In the genomic region with DNA sequence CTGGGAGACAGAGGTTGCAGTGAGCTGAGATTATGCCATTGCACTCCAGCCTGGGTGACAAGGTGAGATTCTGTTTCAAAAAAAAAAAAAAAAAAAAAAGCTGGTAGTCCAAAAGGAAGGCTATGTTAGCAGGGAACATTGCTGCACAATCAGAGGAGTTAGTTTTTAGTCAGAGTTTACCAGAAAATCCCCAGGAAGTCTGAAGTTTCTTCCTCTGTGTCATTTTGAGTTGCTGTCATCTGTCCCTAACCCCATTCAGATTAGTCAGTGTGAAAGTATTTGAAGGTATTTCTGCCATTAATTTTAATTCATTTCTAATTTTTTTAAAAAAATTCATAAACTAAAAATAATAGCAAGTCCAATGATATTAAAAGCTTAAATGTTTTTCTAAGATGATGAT, we compare ENCODE assay signal across 20 cellular contexts. TPM values are rescaled to one million over a fixed set of nuclear protein-coding genes. Genes with fewer than 3 reads are reported as not detected.
DNase-seq lines count a peak whose midpoint lies in the region; ATAC-seq and TF ChIP-seq lines count a peak whose summit lies in the region.
"Had no signal": no experiment of that assay in that cellular context is flagged by ENCODE, and none has a peak within 500 bp of the region (broad histone marks: within the 10 kb centered on the region; RNA-seq: fewer than 3 reads in every experiment).

No MANE protein-coding gene starts in this region.

- no peaks in the 10 kb centered on the region for H3K9me3 ChIP-seq in transverse colon
- H3K9me3 ChIP-seq: right atrium auricular region, upper lobe of right lung had no signal

- in situ Hi-C loops in transverse colon (cut with MboI; ENCODE audit: low pct_ligation_motif_present in 1 of 4, low pct_unique_long_range_greater_than_20kb in 1 of 4, low sequenced_read_pairs in 3 of 4): no loop called here

- no peaks in the 10 kb centered on the region for H3K36me3 ChIP-seq in transverse colon
- H3K36me3 ChIP-seq: right atrium auricular region, upper lobe of right lung had no signal

- H3K27ac ChIP-seq in transverse colon: no peak overlapping the region
- H3K27ac ChIP-seq: C4-2B, hepatocyte, PC-9, right atrium auricular region, upper lobe of right lung had no signal

- no peak for TF ChIP-seq EP300 in transverse colon (IDR thresholded peaks at IDR 0.05; ENCODE audit: low read depth)

- no peaks in the 10 kb centered on the region for H3K27me3 ChIP-seq in transverse colon
- H3K27me3 ChIP-seq: hepatocyte, right atrium auricular region, upper lobe of right lung had no signal

- H3K4me3 ChIP-seq in transverse colon: no peak overlapping the region
- H3K4me3 ChIP-seq: hepatocyte, PC-9, right atrium auricular region, upper lobe of right lung had no signal

- intact Hi-C loops in transverse colon (cut with DNase I; ENCODE audit: low total_unique reads): no loop called here

- ATAC-seq in GM18502 (IDR thresholded peaks at IDR 0.05; ENCODE audit: poor library complexity, unreplicated experiment) (peak; percentile 87), GM19438 (IDR thresholded peaks at IDR 0.05; ENCODE audit: low read depth, unreplicated experiment) (peak; percentile 55), HG02678 (IDR thresholded peaks at IDR 0.05; ENCODE audit: unreplicated experiment) (peak; percentile 80), HG03439 (IDR thresholded peaks at IDR 0.05; ENCODE audit: unreplicated experiment) (peak; percentile 77)
- ATAC-seq: stimulated activated naive CD8-positive, alpha-beta T cell treated with anti-CD3 and anti-CD28 coated beads, Interleukin-15, amount 100 ng/mL, for 72 hours; upper lobe of right lung had no signal

- H3K4me1 ChIP-seq in transverse colon: no peaks in the 10 kb centered on the region
- H3K4me1 ChIP-seq: right atrium auricular region, upper lobe of right lung had no signal

- DNase-seq in iPS-NIHi7 (ENCODE audit: extremely low spot score): no peak
- no peak for DNase-seq in NCI-H1417 (lab: John Stamatoyannopoulos, UW)
- no peak for DNase-seq in DMS153 treated with DMSO at 0.1 percent for 48 hours (lab: John Stamatoyannopoulos, UW; ENCODE audit: unreplicated experiment)
- no peak for DNase-seq in transverse colon
- DNase-seq: activated CD4-positive, CD25-positive, alpha-beta regulatory T cell; cortex of kidney; Kasumi-1; NCI-H1105 treated with DMSO at 0.1 percent for 48 hours; NCI-H2171; NCI-H748 treated with DMSO at 0.1 percent for 48 hours; PC-9; stimulated activated naive CD8-positive, alpha-beta T cell treated with anti-CD3 and anti-CD28 coated beads, Interleukin-15, amount 100 ng/mL, for 72 hours; upper lobe of right lung had no signal

- TF ChIP-seq CTCF in transverse colon (IDR thresholded peaks at IDR 0.05): no peak

- no peak for TF ChIP-seq POLR2A in transverse colon (IDR thresholded peaks at IDR 0.05)

RNA-seq across cellular contexts. Expression of a gene that starts 33.5 kb away (rescaled TPM):
- total RNA-seq in transverse colon: 10 to 100 TPM; 42.3 to 62.1 (median 50.6) TPM
